Comparison of ENCODE assay signal across 1 cellular context in the genomic region with DNA sequence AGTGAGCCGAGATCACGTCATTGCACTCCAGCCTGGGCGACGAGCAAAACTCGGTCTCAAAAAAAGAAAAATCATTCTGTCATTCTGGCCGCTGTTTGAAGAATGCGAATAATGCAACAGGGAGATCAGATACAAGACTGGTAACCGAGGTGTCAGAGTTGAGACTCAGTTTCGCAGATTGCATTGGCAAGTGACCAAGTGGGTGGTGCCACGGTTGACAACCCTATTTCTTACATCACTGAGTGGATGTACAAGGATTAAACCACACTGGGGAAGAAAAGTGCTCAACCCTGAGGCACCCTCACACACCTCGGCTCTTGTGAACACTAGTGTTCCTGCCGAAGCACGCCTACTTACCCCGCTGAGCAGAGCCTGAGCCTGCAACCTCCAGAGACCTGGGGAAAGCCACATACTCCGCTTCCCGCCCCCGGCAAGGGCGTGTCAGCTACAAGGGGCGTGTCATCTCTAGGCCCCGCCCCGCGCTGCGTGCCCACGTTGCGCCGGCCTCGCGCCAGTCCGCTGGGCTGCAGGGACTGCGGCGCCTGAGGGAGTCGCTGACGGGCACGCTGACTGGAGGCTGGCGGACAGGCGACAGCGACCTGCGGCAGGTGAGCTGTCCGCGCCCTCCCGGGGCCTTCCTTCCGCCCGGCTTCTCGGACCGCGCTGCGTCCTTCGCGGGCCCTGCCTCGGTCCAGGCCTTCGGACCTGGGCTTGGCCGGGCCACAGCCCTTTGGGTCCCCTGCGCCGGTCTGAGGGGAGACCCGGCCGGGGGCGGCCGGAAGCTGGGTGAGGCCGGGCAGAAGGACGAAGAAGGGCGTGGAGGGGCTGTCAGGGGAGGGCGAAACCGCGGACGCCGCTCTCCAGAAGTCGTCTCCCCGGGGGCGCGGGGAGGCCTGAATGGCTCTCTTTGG.
TF ChIP-seq lines count a peak whose summit lies in the region.

A gene with protein sequence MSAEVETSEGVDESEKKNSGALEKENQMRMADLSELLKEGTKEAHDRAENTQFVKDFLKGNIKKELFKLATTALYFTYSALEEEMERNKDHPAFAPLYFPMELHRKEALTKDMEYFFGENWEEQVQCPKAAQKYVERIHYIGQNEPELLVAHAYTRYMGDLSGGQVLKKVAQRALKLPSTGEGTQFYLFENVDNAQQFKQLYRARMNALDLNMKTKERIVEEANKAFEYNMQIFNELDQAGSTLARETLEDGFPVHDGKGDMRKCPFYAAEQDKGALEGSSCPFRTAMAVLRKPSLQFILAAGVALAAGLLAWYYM (plus strand): TSS at position 519 of the 911 bp plus-strand sequence. CDS start 29,127 bp downstream, outside the sequence.

TF ChIP-seq in HEK293, 187 proteins besides CTCF, POLR2A, EP300 and RAD21 (continued from another document):
- TF ChIP-seq, protein P1, sequence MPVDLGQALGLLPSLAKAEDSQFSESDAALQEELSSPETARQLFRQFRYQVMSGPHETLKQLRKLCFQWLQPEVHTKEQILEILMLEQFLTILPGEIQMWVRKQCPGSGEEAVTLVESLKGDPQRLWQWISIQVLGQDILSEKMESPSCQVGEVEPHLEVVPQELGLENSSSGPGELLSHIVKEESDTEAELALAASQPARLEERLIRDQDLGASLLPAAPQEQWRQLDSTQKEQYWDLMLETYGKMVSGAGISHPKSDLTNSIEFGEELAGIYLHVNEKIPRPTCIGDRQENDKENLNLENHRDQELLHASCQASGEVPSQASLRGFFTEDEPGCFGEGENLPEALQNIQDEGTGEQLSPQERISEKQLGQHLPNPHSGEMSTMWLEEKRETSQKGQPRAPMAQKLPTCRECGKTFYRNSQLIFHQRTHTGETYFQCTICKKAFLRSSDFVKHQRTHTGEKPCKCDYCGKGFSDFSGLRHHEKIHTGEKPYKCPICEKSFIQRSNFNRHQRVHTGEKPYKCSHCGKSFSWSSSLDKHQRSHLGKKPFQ (tag by site-specific recombination; IDR thresholded peaks at IDR 0.05), result no peak
- TF ChIP-seq ZNF660 (tag by site-specific recombination; IDR thresholded peaks at IDR 0.05) (no peak), ZNF561 (tag by site-specific recombination; IDR thresholded peaks at IDR 0.05; ENCODE audit: borderline replicate concordance) (peak; percentile 37; the same call in 1 of the 2 replicates), ZNF560 (tag by site-specific recombination; IDR thresholded peaks at IDR 0.05; ENCODE audit: borderline replicate concordance) (no peak), KLF1 (tag by site-specific recombination; IDR thresholded peaks at IDR 0.05) (peak; percentile 94), SCRT2 (tag by site-specific recombination; IDR thresholded peaks at IDR 0.05) (peak; percentile 37), OVOL3 (tag by site-specific recombination; IDR thresholded peaks at IDR 0.05) (no peak), ZNF544 (tag by site-specific recombination; IDR thresholded peaks at IDR 0.05) (no peak), MEIS1 (CRISPR knock-in tag; IDR thresholded peaks at IDR 0.05; ENCODE audit: borderline replicate concordance) (no peak), KLF8 (tag by site-specific recombination; IDR thresholded peaks at IDR 0.05) (peak; percentile 34; the same call in 1 of the 2 replicates), ZNF133 (tag by site-specific recombination; IDR thresholded peaks at IDR 0.05) (no peak), ZNF548 (tag by site-specific recombination; IDR thresholded peaks at IDR 0.05) (no peak; the same call in 1 of the 2 replicates), ZNF792 (tag by site-specific recombination; IDR thresholded peaks at IDR 0.05) (no peak), HIC1 (tag by site-specific recombination; IDR thresholded peaks at IDR 0.05) (peak; percentile 83; the same call in 1 of the 2 replicates), ZNF433 (tag by site-specific recombination; IDR thresholded peaks at IDR 0.05; ENCODE audit: low read depth) (no peak), TCF7L2 (IDR thresholded peaks at IDR 0.05; ENCODE audit: borderline replicate concordance, low read depth, low read length) (no peak), ZNF791 (tag by site-specific recombination; IDR thresholded peaks at IDR 0.05) (no peak), ZNF274 (IDR thresholded peaks at IDR 0.05; ENCODE audit: low read length) (no peak), ZNF274 (tag by site-specific recombination; IDR thresholded peaks at IDR 0.05; ENCODE audit: borderline replicate concordance) (no peak), ZNF585B (tag by site-specific recombination; IDR thresholded peaks at IDR 0.05) (no peak), ZNF37A (tag by site-specific recombination; IDR thresholded peaks at IDR 0.05) (no peak), GLIS1 (tag by site-specific recombination; IDR thresholded peaks at IDR 0.05) (peak; percentile 41; the same call in 1 of the 2 replicates), PRDM6 (tag by site-specific recombination; IDR thresholded peaks at IDR 0.05) (no peak), ZNF174 (tag by site-specific recombination; IDR thresholded peaks at IDR 0.05) (no peak), ZNF558 (tag by site-specific recombination; IDR thresholded peaks at IDR 0.05) (no peak), ZFHX2 (tag by site-specific recombination; conservative IDR thresholded peaks at IDR 0.05) (peak; percentile 86), KLF9 (tag by site-specific recombination; IDR thresholded peaks at IDR 0.05; ENCODE audit: low read depth) (peak; percentile 98), ZFP3 (tag by site-specific recombination; IDR thresholded peaks at IDR 0.05; ENCODE audit: low read depth) (no peak), ZNF621 (tag by site-specific recombination; IDR thresholded peaks at IDR 0.05) (no peak), ZNF514 (tag by site-specific recombination; IDR thresholded peaks at IDR 0.05) (no peak), ZNF596 (tag by site-specific recombination; IDR thresholded peaks at IDR 0.05) (no peak)
- TF ChIP-seq, protein P2, sequence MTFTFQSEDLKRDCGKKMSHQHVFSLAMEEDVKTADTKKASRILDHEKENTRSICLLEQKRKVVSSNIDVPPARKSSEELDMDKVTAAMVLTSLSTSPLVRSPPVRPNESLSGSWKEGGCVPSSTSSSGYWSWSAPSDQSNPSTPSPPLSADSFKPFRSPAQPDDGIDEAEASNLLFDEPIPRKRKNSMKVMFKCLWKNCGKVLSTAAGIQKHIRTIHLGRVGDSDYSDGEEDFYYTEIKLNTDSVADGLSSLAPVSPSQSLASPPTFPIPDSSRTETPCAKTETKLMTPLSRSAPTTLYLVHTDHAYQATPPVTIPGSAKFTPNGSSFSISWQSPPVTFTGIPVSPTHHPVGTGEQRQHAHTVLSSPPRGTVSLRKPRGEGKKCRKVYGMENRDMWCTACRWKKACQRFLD (tag by site-specific recombination; IDR thresholded peaks at IDR 0.05), result no peak
- TF ChIP-seq, protein P3, sequence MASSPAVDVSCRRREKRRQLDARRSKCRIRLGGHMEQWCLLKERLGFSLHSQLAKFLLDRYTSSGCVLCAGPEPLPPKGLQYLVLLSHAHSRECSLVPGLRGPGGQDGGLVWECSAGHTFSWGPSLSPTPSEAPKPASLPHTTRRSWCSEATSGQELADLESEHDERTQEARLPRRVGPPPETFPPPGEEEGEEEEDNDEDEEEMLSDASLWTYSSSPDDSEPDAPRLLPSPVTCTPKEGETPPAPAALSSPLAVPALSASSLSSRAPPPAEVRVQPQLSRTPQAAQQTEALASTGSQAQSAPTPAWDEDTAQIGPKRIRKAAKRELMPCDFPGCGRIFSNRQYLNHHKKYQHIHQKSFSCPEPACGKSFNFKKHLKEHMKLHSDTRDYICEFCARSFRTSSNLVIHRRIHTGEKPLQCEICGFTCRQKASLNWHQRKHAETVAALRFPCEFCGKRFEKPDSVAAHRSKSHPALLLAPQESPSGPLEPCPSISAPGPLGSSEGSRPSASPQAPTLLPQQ (tag by site-specific recombination; IDR thresholded peaks at IDR 0.05), result peak; percentile 61
TF ChIP-seq in HEK293: peak in this region for 51.
